In genomic region chr6:14452567-14453527, GRCh38 we compare ENCODE assay signal across 1 cellular context.
A peak's percentile ranks its signal among the peaks of the same experiment; 100 is the strongest.
TF ChIP-seq lines count a peak whose summit lies in the region.

No MANE protein-coding gene starts in this region.

TF ChIP-seq in K562, 482 proteins besides CTCF, POLR2A, EP300 and RAD21 (continued from another document and continues in another):
- peak; percentile 42; the same call in 1 of the 2 replicates for TF ChIP-seq CHAMP1 (IDR thresholded peaks at IDR 0.05)
- TF ChIP-seq RUNX1 (IDR thresholded peaks at IDR 0.05; ENCODE audit: low read depth): no peak
- TF ChIP-seq KLF10 (CRISPR knock-in tag; IDR thresholded peaks at IDR 0.05): 0 out of 2 replicates have a peak, but pooled peaks have one; percentile 25
- TF ChIP-seq PBX2 (CRISPR knock-in tag; IDR thresholded peaks at IDR 0.05; ENCODE audit: low read depth): no peak
- TF ChIP-seq PBX2 (tag; conservative IDR thresholded peaks at IDR 0.05; ENCODE audit: low read depth): peak; percentile 88
- TF ChIP-seq SLC30A9 (CRISPR knock-in tag; IDR thresholded peaks at IDR 0.05): no peak
- no peak for TF ChIP-seq HCFC1 (IDR thresholded peaks at IDR 0.05; ENCODE audit: low read depth, low read length)
- TF ChIP-seq ZNF282 (CRISPR knock-in tag; IDR thresholded peaks at IDR 0.05): no peak
- TF ChIP-seq ZNF431 (CRISPR knock-in tag; IDR thresholded peaks at IDR 0.05): no peak
- TF ChIP-seq, protein P1, sequence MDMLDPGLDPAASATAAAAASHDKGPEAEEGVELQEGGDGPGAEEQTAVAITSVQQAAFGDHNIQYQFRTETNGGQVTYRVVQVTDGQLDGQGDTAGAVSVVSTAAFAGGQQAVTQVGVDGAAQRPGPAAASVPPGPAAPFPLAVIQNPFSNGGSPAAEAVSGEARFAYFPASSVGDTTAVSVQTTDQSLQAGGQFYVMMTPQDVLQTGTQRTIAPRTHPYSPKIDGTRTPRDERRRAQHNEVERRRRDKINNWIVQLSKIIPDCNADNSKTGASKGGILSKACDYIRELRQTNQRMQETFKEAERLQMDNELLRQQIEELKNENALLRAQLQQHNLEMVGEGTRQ (CRISPR knock-in tag; IDR thresholded peaks at IDR 0.05): no peak
- TF ChIP-seq ATF7 (IDR thresholded peaks at IDR 0.05): peak; percentile 87
- TF ChIP-seq NCOA1 (IDR thresholded peaks at IDR 0.05; ENCODE audit: low read depth): peak; percentile 94
- TF ChIP-seq ZNF436 (CRISPR knock-in tag; IDR thresholded peaks at IDR 0.05): no peak
- TF ChIP-seq ZNF23 (CRISPR knock-in tag; IDR thresholded peaks at IDR 0.05): no peak
- TF ChIP-seq ZNF408 (CRISPR knock-in tag; IDR thresholded peaks at IDR 0.05; ENCODE audit: low read depth): no peak
- no peak for TF ChIP-seq MAX (CRISPR knock-in tag; IDR thresholded peaks at IDR 0.05)
- TF ChIP-seq GATAD2B (IDR thresholded peaks at IDR 0.05; ENCODE audit: borderline replicate concordance): peak; percentile 86
- TF ChIP-seq, protein P2, sequence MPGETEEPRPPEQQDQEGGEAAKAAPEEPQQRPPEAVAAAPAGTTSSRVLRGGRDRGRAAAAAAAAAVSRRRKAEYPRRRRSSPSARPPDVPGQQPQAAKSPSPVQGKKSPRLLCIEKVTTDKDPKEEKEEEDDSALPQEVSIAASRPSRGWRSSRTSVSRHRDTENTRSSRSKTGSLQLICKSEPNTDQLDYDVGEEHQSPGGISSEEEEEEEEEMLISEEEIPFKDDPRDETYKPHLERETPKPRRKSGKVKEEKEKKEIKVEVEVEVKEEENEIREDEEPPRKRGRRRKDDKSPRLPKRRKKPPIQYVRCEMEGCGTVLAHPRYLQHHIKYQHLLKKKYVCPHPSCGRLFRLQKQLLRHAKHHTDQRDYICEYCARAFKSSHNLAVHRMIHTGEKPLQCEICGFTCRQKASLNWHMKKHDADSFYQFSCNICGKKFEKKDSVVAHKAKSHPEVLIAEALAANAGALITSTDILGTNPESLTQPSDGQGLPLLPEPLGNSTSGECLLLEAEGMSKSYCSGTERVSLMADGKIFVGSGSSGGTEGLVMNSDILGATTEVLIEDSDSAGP (CRISPR knock-in tag; IDR thresholded peaks at IDR 0.05): no peak
- peak; percentile 46; the same call in 1 of the 2 replicates for TF ChIP-seq KLF16 (IDR thresholded peaks at IDR 0.05)
- TF ChIP-seq E2F6 (IDR thresholded peaks at IDR 0.05; ENCODE audit: borderline replicate concordance in 1 of 2, extremely low read depth in 1 of 2, insufficient read depth in 1 of 2, insufficient read length in 1 of 2, low read depth in 1 of 2, low read length in 1 of 2, poor library complexity in 1 of 2, severe bottlenecking in 1 of 2): peak in 1 of 2 experiments; percentile 27
- TF ChIP-seq, protein P3, sequence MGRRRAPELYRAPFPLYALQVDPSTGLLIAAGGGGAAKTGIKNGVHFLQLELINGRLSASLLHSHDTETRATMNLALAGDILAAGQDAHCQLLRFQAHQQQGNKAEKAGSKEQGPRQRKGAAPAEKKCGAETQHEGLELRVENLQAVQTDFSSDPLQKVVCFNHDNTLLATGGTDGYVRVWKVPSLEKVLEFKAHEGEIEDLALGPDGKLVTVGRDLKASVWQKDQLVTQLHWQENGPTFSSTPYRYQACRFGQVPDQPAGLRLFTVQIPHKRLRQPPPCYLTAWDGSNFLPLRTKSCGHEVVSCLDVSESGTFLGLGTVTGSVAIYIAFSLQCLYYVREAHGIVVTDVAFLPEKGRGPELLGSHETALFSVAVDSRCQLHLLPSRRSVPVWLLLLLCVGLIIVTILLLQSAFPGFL (CRISPR knock-in tag; IDR thresholded peaks at IDR 0.05): 0 out of 2 replicates have a peak, but pooled peaks have one; percentile 39
- TF ChIP-seq ZFPM2 (CRISPR knock-in tag; IDR thresholded peaks at IDR 0.05): no peak
- no peak for TF ChIP-seq RFX1 (IDR thresholded peaks at IDR 0.05)
- TF ChIP-seq GABPB1 (CRISPR knock-in tag; IDR thresholded peaks at IDR 0.05): peak; percentile 30; the same call in 1 of the 2 replicates
- TF ChIP-seq ETV1 (tag; conservative IDR thresholded peaks at IDR 0.05; ENCODE audit: low read depth): peak; percentile 74; the same call in 1 of the 2 replicates
- no peak for TF ChIP-seq PURB (CRISPR knock-in tag; IDR thresholded peaks at IDR 0.05; ENCODE audit: low read depth)
- no peak for TF ChIP-seq FOXK1 (CRISPR knock-in tag; IDR thresholded peaks at IDR 0.05; ENCODE audit: borderline replicate concordance)
- no peak for TF ChIP-seq CHD2 (IDR thresholded peaks at IDR 0.05; ENCODE audit: low read depth, low read length)
- TF ChIP-seq RNF2 (IDR thresholded peaks at IDR 0.05): peak; percentile 98
- no peak; the same call in 1 of the 2 replicates for TF ChIP-seq KLF6 (CRISPR knock-in tag; IDR thresholded peaks at IDR 0.05; ENCODE audit: borderline replicate concordance)
- no peak for TF ChIP-seq CBX3 (IDR thresholded peaks at IDR 0.05; ENCODE audit: borderline replicate concordance in 1 of 2, low read length in 2 of 2)
- TF ChIP-seq SAFB2 (IDR thresholded peaks at IDR 0.05; ENCODE audit: borderline replicate concordance, low read depth, low read length, severe bottlenecking): no peak
- TF ChIP-seq MECOM (CRISPR knock-in tag; IDR thresholded peaks at IDR 0.05): peak; percentile 62; the same call in 1 of the 2 replicates
- no peak for TF ChIP-seq PRMT5 (CRISPR knock-in tag; IDR thresholded peaks at IDR 0.05)
- 0 out of 2 replicates have a peak, but pooled peaks have one; percentile 32 for TF ChIP-seq NR2F6 (CRISPR knock-in tag; IDR thresholded peaks at IDR 0.05)
- no peak for TF ChIP-seq NFIX (CRISPR knock-in tag; IDR thresholded peaks at IDR 0.05; ENCODE audit: low read depth)
- TF ChIP-seq MYBL2 (IDR thresholded peaks at IDR 0.05; ENCODE audit: low read depth): 0 out of 2 replicates have a peak, but pooled peaks have one; percentile 32
- TF ChIP-seq MYBL2 (CRISPR knock-in tag; IDR thresholded peaks at IDR 0.05; ENCODE audit: borderline replicate concordance): no peak
- TF ChIP-seq STAT5A (IDR thresholded peaks at IDR 0.05; ENCODE audit: borderline replicate concordance, low read length): peak; percentile 41; the same call in 1 of the 2 replicates
- TF ChIP-seq, protein P4, sequence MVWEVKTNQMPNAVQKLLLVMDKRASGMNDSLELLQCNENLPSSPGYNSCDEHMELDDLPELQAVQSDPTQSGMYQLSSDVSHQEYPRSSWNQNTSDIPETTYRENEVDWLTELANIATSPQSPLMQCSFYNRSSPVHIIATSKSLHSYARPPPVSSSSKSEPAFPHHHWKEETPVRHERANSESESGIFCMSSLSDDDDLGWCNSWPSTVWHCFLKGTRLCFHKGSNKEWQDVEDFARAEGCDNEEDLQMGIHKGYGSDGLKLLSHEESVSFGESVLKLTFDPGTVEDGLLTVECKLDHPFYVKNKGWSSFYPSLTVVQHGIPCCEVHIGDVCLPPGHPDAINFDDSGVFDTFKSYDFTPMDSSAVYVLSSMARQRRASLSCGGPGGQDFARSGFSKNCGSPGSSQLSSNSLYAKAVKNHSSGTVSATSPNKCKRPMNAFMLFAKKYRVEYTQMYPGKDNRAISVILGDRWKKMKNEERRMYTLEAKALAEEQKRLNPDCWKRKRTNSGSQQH (CRISPR knock-in tag; IDR thresholded peaks at IDR 0.05): no peak
- no peak for TF ChIP-seq SRSF7 (optimal IDR thresholded peaks at IDR 0.05; ENCODE audit: low read depth, low read length)
- TF ChIP-seq, protein P5, sequence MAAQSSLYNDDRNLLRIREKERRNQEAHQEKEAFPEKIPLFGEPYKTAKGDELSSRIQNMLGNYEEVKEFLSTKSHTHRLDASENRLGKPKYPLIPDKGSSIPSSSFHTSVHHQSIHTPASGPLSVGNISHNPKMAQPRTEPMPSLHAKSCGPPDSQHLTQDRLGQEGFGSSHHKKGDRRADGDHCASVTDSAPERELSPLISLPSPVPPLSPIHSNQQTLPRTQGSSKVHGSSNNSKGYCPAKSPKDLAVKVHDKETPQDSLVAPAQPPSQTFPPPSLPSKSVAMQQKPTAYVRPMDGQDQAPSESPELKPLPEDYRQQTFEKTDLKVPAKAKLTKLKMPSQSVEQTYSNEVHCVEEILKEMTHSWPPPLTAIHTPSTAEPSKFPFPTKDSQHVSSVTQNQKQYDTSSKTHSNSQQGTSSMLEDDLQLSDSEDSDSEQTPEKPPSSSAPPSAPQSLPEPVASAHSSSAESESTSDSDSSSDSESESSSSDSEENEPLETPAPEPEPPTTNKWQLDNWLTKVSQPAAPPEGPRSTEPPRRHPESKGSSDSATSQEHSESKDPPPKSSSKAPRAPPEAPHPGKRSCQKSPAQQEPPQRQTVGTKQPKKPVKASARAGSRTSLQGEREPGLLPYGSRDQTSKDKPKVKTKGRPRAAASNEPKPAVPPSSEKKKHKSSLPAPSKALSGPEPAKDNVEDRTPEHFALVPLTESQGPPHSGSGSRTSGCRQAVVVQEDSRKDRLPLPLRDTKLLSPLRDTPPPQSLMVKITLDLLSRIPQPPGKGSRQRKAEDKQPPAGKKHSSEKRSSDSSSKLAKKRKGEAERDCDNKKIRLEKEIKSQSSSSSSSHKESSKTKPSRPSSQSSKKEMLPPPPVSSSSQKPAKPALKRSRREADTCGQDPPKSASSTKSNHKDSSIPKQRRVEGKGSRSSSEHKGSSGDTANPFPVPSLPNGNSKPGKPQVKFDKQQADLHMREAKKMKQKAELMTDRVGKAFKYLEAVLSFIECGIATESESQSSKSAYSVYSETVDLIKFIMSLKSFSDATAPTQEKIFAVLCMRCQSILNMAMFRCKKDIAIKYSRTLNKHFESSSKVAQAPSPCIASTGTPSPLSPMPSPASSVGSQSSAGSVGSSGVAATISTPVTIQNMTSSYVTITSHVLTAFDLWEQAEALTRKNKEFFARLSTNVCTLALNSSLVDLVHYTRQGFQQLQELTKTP (IDR thresholded peaks at IDR 0.05; ENCODE audit: low read depth in 1 of 2, partially characterized antibody in 2 of 2): peak in 1 of 2 experiments; percentile 75
- TF ChIP-seq, protein P6, sequence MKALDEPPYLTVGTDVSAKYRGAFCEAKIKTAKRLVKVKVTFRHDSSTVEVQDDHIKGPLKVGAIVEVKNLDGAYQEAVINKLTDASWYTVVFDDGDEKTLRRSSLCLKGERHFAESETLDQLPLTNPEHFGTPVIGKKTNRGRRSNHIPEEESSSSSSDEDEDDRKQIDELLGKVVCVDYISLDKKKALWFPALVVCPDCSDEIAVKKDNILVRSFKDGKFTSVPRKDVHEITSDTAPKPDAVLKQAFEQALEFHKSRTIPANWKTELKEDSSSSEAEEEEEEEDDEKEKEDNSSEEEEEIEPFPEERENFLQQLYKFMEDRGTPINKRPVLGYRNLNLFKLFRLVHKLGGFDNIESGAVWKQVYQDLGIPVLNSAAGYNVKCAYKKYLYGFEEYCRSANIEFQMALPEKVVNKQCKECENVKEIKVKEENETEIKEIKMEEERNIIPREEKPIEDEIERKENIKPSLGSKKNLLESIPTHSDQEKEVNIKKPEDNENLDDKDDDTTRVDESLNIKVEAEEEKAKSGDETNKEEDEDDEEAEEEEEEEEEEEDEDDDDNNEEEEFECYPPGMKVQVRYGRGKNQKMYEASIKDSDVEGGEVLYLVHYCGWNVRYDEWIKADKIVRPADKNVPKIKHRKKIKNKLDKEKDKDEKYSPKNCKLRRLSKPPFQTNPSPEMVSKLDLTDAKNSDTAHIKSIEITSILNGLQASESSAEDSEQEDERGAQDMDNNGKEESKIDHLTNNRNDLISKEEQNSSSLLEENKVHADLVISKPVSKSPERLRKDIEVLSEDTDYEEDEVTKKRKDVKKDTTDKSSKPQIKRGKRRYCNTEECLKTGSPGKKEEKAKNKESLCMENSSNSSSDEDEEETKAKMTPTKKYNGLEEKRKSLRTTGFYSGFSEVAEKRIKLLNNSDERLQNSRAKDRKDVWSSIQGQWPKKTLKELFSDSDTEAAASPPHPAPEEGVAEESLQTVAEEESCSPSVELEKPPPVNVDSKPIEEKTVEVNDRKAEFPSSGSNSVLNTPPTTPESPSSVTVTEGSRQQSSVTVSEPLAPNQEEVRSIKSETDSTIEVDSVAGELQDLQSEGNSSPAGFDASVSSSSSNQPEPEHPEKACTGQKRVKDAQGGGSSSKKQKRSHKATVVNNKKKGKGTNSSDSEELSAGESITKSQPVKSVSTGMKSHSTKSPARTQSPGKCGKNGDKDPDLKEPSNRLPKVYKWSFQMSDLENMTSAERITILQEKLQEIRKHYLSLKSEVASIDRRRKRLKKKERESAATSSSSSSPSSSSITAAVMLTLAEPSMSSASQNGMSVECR (CRISPR knock-in tag; IDR thresholded peaks at IDR 0.05): no peak
